Comparison of ENCODE assay signal across 1 cellular context in genomic region chr20:64062596-64063388, GRCh38.
TF ChIP-seq lines count a peak whose summit lies in the region.

TSS of gene TCEA2 (plus strand) at chr20:64063198. CDS start at chr20:64063313, 115 bp downstream.

TF ChIP-seq in HepG2, 621 proteins besides CTCF, POLR2A, EP300 and RAD21 (continued from another document and continues in another):
- TF ChIP-seq ETV5 (CRISPR knock-in tag; IDR thresholded peaks at IDR 0.05; ENCODE audit: borderline replicate concordance) (peak; percentile 61; the same call in 1 of the 2 replicates), NCOR1 (IDR thresholded peaks at IDR 0.05; ENCODE audit: borderline replicate concordance, low read length) (no peak; the same call in 1 of the 2 replicates), KLF15 (CRISPR knock-in tag; IDR thresholded peaks at IDR 0.05; ENCODE audit: borderline replicate concordance) (peak; percentile 85; the same call in 1 of the 2 replicates), MBD4 (IDR thresholded peaks at IDR 0.05; ENCODE audit: borderline replicate concordance, low read length) (no peak), ZNF230 (CRISPR knock-in tag; IDR thresholded peaks at IDR 0.05) (peak; percentile 93; the same call in 1 of the 2 replicates), ZNF24 (IDR thresholded peaks at IDR 0.05) (no peak), E2F5 (CRISPR knock-in tag; conservative IDR thresholded peaks at IDR 0.05) (peak; percentile 64; the same call in 1 of the 2 replicates), SAP130 (CRISPR knock-in tag; IDR thresholded peaks at IDR 0.05; ENCODE audit: low read depth) (peak; percentile 93), ZNF124 (CRISPR knock-in tag; IDR thresholded peaks at IDR 0.05) (peak; percentile 97), ZNF720 (CRISPR knock-in tag; IDR thresholded peaks at IDR 0.05) (0 out of 2 replicates have a peak, but pooled peaks have one; percentile 54), DMTF1 (CRISPR knock-in tag; IDR thresholded peaks at IDR 0.05) (no peak), ZNF136 (CRISPR knock-in tag; IDR thresholded peaks at IDR 0.05; ENCODE audit: low read depth) (peak; percentile 98; the same call in 1 of the 2 replicates), ZNF225 (CRISPR knock-in tag; IDR thresholded peaks at IDR 0.05) (no peak; the same call in 1 of the 2 replicates), PTBP1 (IDR thresholded peaks at IDR 0.05; ENCODE audit: low read depth, low read length, poor library complexity, severe bottlenecking) (peak; percentile 90), ZNF326 (CRISPR knock-in tag; IDR thresholded peaks at IDR 0.05; ENCODE audit: borderline replicate concordance) (peak; percentile 87), CSRNP1 (CRISPR knock-in tag; IDR thresholded peaks at IDR 0.05) (no peak; the same call in 1 of the 2 replicates), ZNF784 (CRISPR knock-in tag; IDR thresholded peaks at IDR 0.05; ENCODE audit: borderline replicate concordance) (peak; percentile 83; the same call in 1 of the 2 replicates), FOXK2 (IDR thresholded peaks at IDR 0.05) (no peak), NR2F6 (IDR thresholded peaks at IDR 0.05) (no peak), NR2F6 (CRISPR knock-in tag; IDR thresholded peaks at IDR 0.05) (no peak; the same call in 1 of the 2 replicates), ZNF180 (CRISPR knock-in tag; IDR thresholded peaks at IDR 0.05; ENCODE audit: borderline replicate concordance, low read depth) (peak; percentile 86; the same call in 1 of the 2 replicates), KMT2A (CRISPR knock-in tag; IDR thresholded peaks at IDR 0.05) (peak; percentile 80; the same call in 1 of the 2 replicates), ZNF34 (CRISPR knock-in tag; IDR thresholded peaks at IDR 0.05; ENCODE audit: borderline replicate concordance) (no peak), ZNF782 (CRISPR knock-in tag; IDR thresholded peaks at IDR 0.05; ENCODE audit: borderline replicate concordance) (no peak), NKX3-1 (CRISPR knock-in tag; IDR thresholded peaks at IDR 0.05) (peak; percentile 79; the same call in 1 of the 2 replicates), MAF1 (CRISPR knock-in tag; IDR thresholded peaks at IDR 0.05; ENCODE audit: borderline replicate concordance) (peak; percentile 12; the same call in 1 of the 2 replicates), TFE3 (CRISPR knock-in tag; IDR thresholded peaks at IDR 0.05) (peak; percentile 91), ZBTB1 (CRISPR knock-in tag; IDR thresholded peaks at IDR 0.05; ENCODE audit: borderline replicate concordance) (peak; percentile 12; the same call in 1 of the 2 replicates), FOXA3 (CRISPR knock-in tag; IDR thresholded peaks at IDR 0.05) (peak; percentile 72), ZNF576 (CRISPR knock-in tag; IDR thresholded peaks at IDR 0.05) (peak; percentile 92; the same call in 1 of the 2 replicates), MTA3 (CRISPR knock-in tag; IDR thresholded peaks at IDR 0.05) (peak; percentile 16; the same call in 1 of the 2 replicates), FUBP1 (CRISPR knock-in tag; IDR thresholded peaks at IDR 0.05; ENCODE audit: borderline replicate concordance) (no peak), ZNF7 (CRISPR knock-in tag; IDR thresholded peaks at IDR 0.05) (peak; percentile 41; the same call in 1 of the 2 replicates), ARNT2 (CRISPR knock-in tag; IDR thresholded peaks at IDR 0.05; ENCODE audit: low read depth) (peak; percentile 88), MIER3 (CRISPR knock-in tag; IDR thresholded peaks at IDR 0.05; ENCODE audit: borderline replicate concordance) (peak; percentile 93), ZSCAN31 (CRISPR knock-in tag; IDR thresholded peaks at IDR 0.05; ENCODE audit: low read depth) (peak; percentile 93), ZBTB10 (CRISPR knock-in tag; IDR thresholded peaks at IDR 0.05; ENCODE audit: borderline replicate concordance) (peak; percentile 89), ZNF660 (CRISPR knock-in tag; IDR thresholded peaks at IDR 0.05; ENCODE audit: borderline replicate concordance, low read depth) (peak; percentile 91; the same call in 1 of the 2 replicates), ZNF740 (CRISPR knock-in tag; IDR thresholded peaks at IDR 0.05) (0 out of 2 replicates have a peak, but pooled peaks have one; percentile 56), ZNF891 (CRISPR knock-in tag; IDR thresholded peaks at IDR 0.05) (peak; percentile 96; the same call in 1 of the 2 replicates), ZNF773 (CRISPR knock-in tag; IDR thresholded peaks at IDR 0.05; ENCODE audit: borderline replicate concordance) (no peak; the same call in none of the 2 replicates), ZNF772 (CRISPR knock-in tag; IDR thresholded peaks at IDR 0.05) (peak; percentile 83; the same call in 1 of the 2 replicates), SIN3B (IDR thresholded peaks at IDR 0.05; ENCODE audit: low read length) (peak; percentile 59; the same call in 1 of the 2 replicates), ZBTB33 (CRISPR knock-in tag; IDR thresholded peaks at IDR 0.05) (peak; percentile 74), PRPF4 (IDR thresholded peaks at IDR 0.05; ENCODE audit: low read depth, low read length, poor library complexity, severe bottlenecking) (no peak), RBM22 (optimal IDR thresholded peaks at IDR 0.05; ENCODE audit: low read length) (peak; percentile 7), ZNF713 (CRISPR knock-in tag; IDR thresholded peaks at IDR 0.05) (peak; percentile 100), YEATS4 (CRISPR knock-in tag; IDR thresholded peaks at IDR 0.05; ENCODE audit: borderline replicate concordance) (peak; percentile 75; the same call in 1 of the 2 replicates), ZNF589 (CRISPR knock-in tag; conservative IDR thresholded peaks at IDR 0.05) (peak; percentile 88; the same call in 1 of the 2 replicates)
